10 cellular contexts compared by ENCODE assay signal in genomic region chr13:84844473-84844872, GRCh38.
DNase-seq lines count a peak whose midpoint lies in the region; ATAC-seq, FAIRE-seq and TF ChIP-seq lines count a peak whose summit lies in the region.
"Had no signal": no experiment of that assay in that cellular context is flagged by ENCODE, and none has a peak within 500 bp of the region (broad histone marks: within the 10 kb centered on the region; RNA-seq: fewer than 3 reads in every experiment).

No MANE protein-coding gene starts in this region.

- H3K79me2 ChIP-seq in GM12878 (ENCODE audit: control insufficient read depth, insufficient read depth, low read length): no peaks in the 10 kb centered on the region

- BruUV-seq in GM12878 (replicated peaks; lab: Mats Ljungman, UMichigan): no TSS peak

- CTCF ChIA-PET in GM12878 (lab: Yijun Ruan, JAX): interaction anchor here (0.6 to 1.9 kb wide), 11 partner anchors 9 to 1018 kb away, joined by 3 to 15 read pairs (median 4); no protein-coding TSS in a partner anchor

- no peak for TF ChIP-seq EP300 in GM12878 (IDR thresholded peaks at IDR 0.05; ENCODE audit: borderline replicate concordance in 1 of 2, control insufficient read depth in 1 of 2, low read depth in 2 of 2, low read length in 2 of 2)

- FAIRE-seq in GM12878 (lab: Jason Lieb, UNC): no peak

- TF ChIP-seq RAD21 in GM12878 (IDR thresholded peaks at IDR 0.05; ENCODE audit: insufficient read depth, low read depth, low read length): peak; percentile 21; the same call in 1 of the 2 replicates

- no peaks in the 10 kb centered on the region for H4K20me1 ChIP-seq in GM12878 (ENCODE audit: control insufficient read depth, insufficient read depth)

- WGBS in heart right ventricle, 2 donors: 31 to 32% methylated on average over 1 of the region's 1 CpG
- 0% methylated on average over 1 of the region's 1 CpG for WGBS in GM12878 (ENCODE audit: insufficient coverage, insufficient replicate concordance, low lambda C conversion rate, missing lambda C conversion rate)

- H3K4me1 ChIP-seq in heart right ventricle (no peaks in the 10 kb centered on the region), GM12878 (ENCODE audit: control insufficient read depth, insufficient read depth, low read length) (no peaks in the 10 kb centered on the region)

- POLR2A ChIA-PET in GM12878 (lab: Charles Lee): no interaction called here

- no peak for DNase-seq in heart right ventricle
- DNase-seq in Right ventricle myocardium superior: no peak
- DNase-seq in NCI-H2227 treated with DMSO at 0.1 percent for 48 hours (lab: John Stamatoyannopoulos, UW): peak; percentile 55
- DNase-seq in GM12878 (ENCODE audit: low read depth, low spot score): no peak
- DNase-seq in superior temporal gyrus (ENCODE audit: extremely low spot score): peak; percentile 45
- DNase-seq in NCI-H524 treated with DMSO at 0.1 percent for 48 hours (lab: John Stamatoyannopoulos, UW): no peak
- no peak for DNase-seq in anterior cingulate cortex (lab: John Stamatoyannopoulos, UW)
- DNase-seq: CD8-positive, alpha-beta memory T cell; T-helper 1 cell had no signal

- TF ChIP-seq POLR2A in GM12878 (IDR thresholded peaks at IDR 0.05; ENCODE audit: low read depth, low read length): no peak

- peak in 5 of 9 donors; percentile 7 to 17 (median 14) for TF ChIP-seq CTCF in heart right ventricle (IDR thresholded peaks at IDR 0.05)
- TF ChIP-seq CTCF in GM12878 (IDR thresholded peaks at IDR 0.05 in 2 of 3, conservative IDR thresholded peaks at IDR 0.05 in 1 of 3; ENCODE audit: control insufficient read depth in 2 of 3, extremely low read depth in 1 of 3, insufficient read depth in 1 of 3, low read depth in 3 of 3, low read length in 3 of 3): peak in 2 of 3 experiments; percentile 13 to 35; a peak in 2 of 6 replicates

- SMC1A ChIA-PET in GM12878 (lab: Charles Lee; ENCODE audit: uncharacterized antibody, unreplicated experiment): interaction anchor here (0.7 to 2.4 kb wide), 7 partner anchors 10 to 1207 kb away, joined by 3 to 5 read pairs (median 3); no protein-coding TSS in a partner anchor

- H3K4me2 ChIP-seq in GM12878 (ENCODE audit: control insufficient read depth, insufficient read depth): no peak overlapping the region

- in situ Hi-C loops in GM12878 (cut with MboI): no loop called here

- RAD21 ChIA-PET in GM12878 (lab: Charles Lee; ENCODE audit: unreplicated experiment): interaction anchor here (0.8 to 1.0 kb wide), 2 partner anchors 21 to 985 kb away, joined by 3 read pairs; no protein-coding TSS in a partner anchor

- no peak overlapping the region for H3K4me3 ChIP-seq in heart right ventricle
- H3K4me3 ChIP-seq in GM12878: no peak overlapping the region

- H3K36me3 ChIP-seq in heart right ventricle (no peaks in the 10 kb centered on the region), GM12878 (ENCODE audit: control insufficient read depth in 2 of 2, insufficient read depth in 2 of 2, low read length in 1 of 2) (no peaks in the 10 kb centered on the region)

- H3K9me3 ChIP-seq in heart right ventricle (peaks cover 0 to 12% (median 0%) of the 10 kb centered on the region in 11 donors), GM12878 (replicated peaks; ENCODE audit: control insufficient read depth, insufficient read depth, low read length) (no peaks in the 10 kb centered on the region)

- H3K9ac ChIP-seq in GM12878 (ENCODE audit: control insufficient read depth, insufficient read depth, low read length): no peak overlapping the region

- H2AFZ ChIP-seq in GM12878 (ENCODE audit: control insufficient read depth, low read depth, low read length): no peak overlapping the region

- intact Hi-C loops in heart right ventricle (cut with DNase I) (no loop called here), Right ventricle myocardium superior (cut with DNase I) (no loop called here), GM12878 (cut with micrococcal nuclease; ENCODE audit: unreplicated experiment) (loop anchor here (5.0 kb wide), 1 partner anchor 963 kb away; no protein-coding TSS in a partner anchor)

- no peak for ATAC-seq in heart right ventricle
- no peak for ATAC-seq in Right ventricle myocardium superior (ENCODE audit: poor library complexity)
- peak; percentile 72 for ATAC-seq in GM12878
- ATAC-seq in GM21515 (IDR thresholded peaks at IDR 0.05; ENCODE audit: unreplicated experiment): no peak

- H3K27me3 ChIP-seq in heart right ventricle: no peaks in the 10 kb centered on the region
- no peaks in the 10 kb centered on the region for H3K27me3 ChIP-seq in GM12878 (replicated peaks in 1 of 2; ENCODE audit: control insufficient read depth in 2 of 2, insufficient read depth in 2 of 2, low read length in 1 of 2)

- H3K27ac ChIP-seq in heart right ventricle (no peak overlapping the region), GM12878 (ENCODE audit: control insufficient read depth, insufficient read depth) (no peak overlapping the region)

TF ChIP-seq in GM12878, 131 proteins besides CTCF, POLR2A, EP300 and RAD21:
- TF ChIP-seq PBX3 (IDR thresholded peaks at IDR 0.05; ENCODE audit: insufficient replicate concordance, low read depth, low read length) (no peak), MEF2B (IDR thresholded peaks at IDR 0.05; ENCODE audit: partially characterized antibody, poor library complexity, severe bottlenecking) (no peak), NBN (IDR thresholded peaks at IDR 0.05) (no peak), SPI1 (IDR thresholded peaks at IDR 0.05; ENCODE audit: borderline replicate concordance, insufficient read depth, low read depth, low read length) (no peak), SMC3 (IDR thresholded peaks at IDR 0.05; ENCODE audit: borderline replicate concordance, low read length) (no peak), FOXK2 (IDR thresholded peaks at IDR 0.05) (no peak), SMAD1 (IDR thresholded peaks at IDR 0.05; ENCODE audit: low read depth, partially characterized antibody) (no peak)

Comparison
In these comparisons a context has a peak if more than half of its experiments do, and no peak if none do; other contexts are left out.
1. DNase-seq: peak in NCI-H2227 treated with DMSO at 0.1 percent for 48 hours (single experiment) and superior temporal gyrus (single experiment); none in heart right ventricle (0 of 2), Right ventricle myocardium superior (single experiment), GM12878 (single experiment), NCI-H524 treated with DMSO at 0.1 percent for 48 hours (single experiment) and anterior cingulate cortex (0 of 58).